Comparison of ENCODE assay signal across 1 cellular context in genomic region chr2:216563646-216564045, GRCh38.
TF ChIP-seq lines count a peak whose summit lies in the region.

No MANE protein-coding gene starts in this region.

TF ChIP-seq in H1, 55 proteins besides CTCF, POLR2A, EP300 and RAD21:
- TF ChIP-seq GTF2F1 (IDR thresholded peaks at IDR 0.05; ENCODE audit: borderline replicate concordance, low read depth, low read length) (no peak), E2F6 (IDR thresholded peaks at IDR 0.05) (no peak), CHD7 (IDR thresholded peaks at IDR 0.05; ENCODE audit: insufficient replicate concordance, low read length) (no peak), POLR2AphosphoS5 (IDR thresholded peaks at IDR 0.05; ENCODE audit: low read depth, low read length) (no peak), CBX8 (IDR thresholded peaks at IDR 0.05; ENCODE audit: borderline replicate concordance, low read depth, low read length) (no peak), ATF2 (IDR thresholded peaks at IDR 0.05; ENCODE audit: low read length) (no peak), RBBP5 (IDR thresholded peaks at IDR 0.05; ENCODE audit: borderline replicate concordance, low read depth, low read length) (no peak), CBX5 (IDR thresholded peaks at IDR 0.05; ENCODE audit: low read depth, low read length) (no peak), KDM1A (IDR thresholded peaks at IDR 0.05; ENCODE audit: borderline replicate concordance, low read length) (no peak), BCL11A (IDR thresholded peaks at IDR 0.05; ENCODE audit: low read depth in 2 of 2, low read length in 2 of 2) (no peak), RNF2 (IDR thresholded peaks at IDR 0.05; ENCODE audit: borderline replicate concordance, low read depth, low read length, missing control alignments, poor library complexity, severe bottlenecking) (no peak), YY1 (IDR thresholded peaks at IDR 0.05; ENCODE audit: low read depth, low read length) (no peak), TAF7 (optimal IDR thresholded peaks at IDR 0.05; ENCODE audit: borderline replicate concordance, low read depth, low read length) (no peak), SRF (IDR thresholded peaks at IDR 0.05; ENCODE audit: low read depth, low read length) (no peak), CTBP2 (IDR thresholded peaks at IDR 0.05; ENCODE audit: borderline replicate concordance, insufficient read depth, insufficient read length, low read length) (no peak)
